In genomic region chr4:48212165-48212564, GRCh38 we compare ENCODE assay signal across 1 cellular context.
TF ChIP-seq lines count a peak whose summit lies in the region.

No MANE protein-coding gene starts in this region.

TF ChIP-seq in K562, 482 proteins besides CTCF, POLR2A, EP300 and RAD21 (continued from another document and continues in another):
- TF ChIP-seq TFE3 (CRISPR knock-in tag; IDR thresholded peaks at IDR 0.05) (no peak), ZC3H11A (IDR thresholded peaks at IDR 0.05; ENCODE audit: low read depth, low read length) (no peak), ZNF280A (IDR thresholded peaks at IDR 0.05; ENCODE audit: low read depth, partially characterized antibody) (no peak), NELFE (IDR thresholded peaks at IDR 0.05; ENCODE audit: insufficient read depth, insufficient read length) (no peak), ATF2 (CRISPR knock-in tag; IDR thresholded peaks at IDR 0.05) (no peak), ZNF655 (CRISPR knock-in tag; IDR thresholded peaks at IDR 0.05) (no peak), HSF4 (CRISPR knock-in tag; IDR thresholded peaks at IDR 0.05; ENCODE audit: borderline replicate concordance) (no peak), ZSCAN29 (IDR thresholded peaks at IDR 0.05) (no peak), ZNF398 (CRISPR knock-in tag; IDR thresholded peaks at IDR 0.05) (no peak), NBN (IDR thresholded peaks at IDR 0.05; ENCODE audit: low read depth) (peak; percentile 69; the same call in 1 of the 2 replicates), WHSC1 (IDR thresholded peaks at IDR 0.05; ENCODE audit: low read length) (no peak), JUN (IDR thresholded peaks at IDR 0.05; ENCODE audit: borderline replicate concordance, low read depth, low read length) (no peak), JUN (CRISPR knock-in tag; IDR thresholded peaks at IDR 0.05; ENCODE audit: borderline replicate concordance) (no peak), ZNF764 (CRISPR knock-in tag; IDR thresholded peaks at IDR 0.05; ENCODE audit: low read depth) (no peak), FOXO4 (CRISPR knock-in tag; IDR thresholded peaks at IDR 0.05) (no peak), ZNF23 (CRISPR knock-in tag; IDR thresholded peaks at IDR 0.05) (no peak), SLC30A9 (CRISPR knock-in tag; IDR thresholded peaks at IDR 0.05) (no peak), RBM34 (IDR thresholded peaks at IDR 0.05; ENCODE audit: borderline replicate concordance, insufficient read depth, low read length) (no peak), POLR2AphosphoS2 (IDR thresholded peaks at IDR 0.05; ENCODE audit: low read length) (no peak), ZNF707 (CRISPR knock-in tag; conservative IDR thresholded peaks at IDR 0.05) (no peak), ZFP1 (CRISPR knock-in tag; IDR thresholded peaks at IDR 0.05) (no peak), RFX7 (CRISPR knock-in tag; IDR thresholded peaks at IDR 0.05) (no peak), ID3 (CRISPR knock-in tag; IDR thresholded peaks at IDR 0.05) (no peak), ID3 (tag; IDR thresholded peaks at IDR 0.05) (no peak), YY1 (IDR thresholded peaks at IDR 0.05; ENCODE audit: borderline replicate concordance in 1 of 3, control insufficient read depth in 1 of 3, extremely low read depth in 1 of 3, insufficient read depth in 3 of 3, insufficient read length in 1 of 3, insufficient replicate concordance in 2 of 3, low read depth in 1 of 3, low read length in 2 of 3) (no peak), NRF1 (conservative IDR thresholded peaks at IDR 0.05 in 1 of 2, IDR thresholded peaks at IDR 0.05 in 1 of 2) (no peak), ZBTB11 (CRISPR knock-in tag; IDR thresholded peaks at IDR 0.05) (peak in 1 of 3 experiments; percentile 42; a peak in 1 of 6 replicates), HLTF (IDR thresholded peaks at IDR 0.05) (no peak), MEF2A (IDR thresholded peaks at IDR 0.05; ENCODE audit: control insufficient read depth, low read depth, low read length) (no peak), NFIC (IDR thresholded peaks at IDR 0.05) (no peak), ZNF282 (CRISPR knock-in tag; IDR thresholded peaks at IDR 0.05) (no peak), MYBL2 (IDR thresholded peaks at IDR 0.05; ENCODE audit: low read depth) (no peak), MYBL2 (CRISPR knock-in tag; IDR thresholded peaks at IDR 0.05; ENCODE audit: borderline replicate concordance) (no peak), PCBP2 (IDR thresholded peaks at IDR 0.05; ENCODE audit: low read depth, low read length, poor library complexity, severe bottlenecking) (no peak), MYNN (IDR thresholded peaks at IDR 0.05) (0 out of 2 replicates have a peak, but pooled peaks have one; percentile 27), MYNN (CRISPR knock-in tag; IDR thresholded peaks at IDR 0.05) (no peak), CEBPG (CRISPR knock-in tag; IDR thresholded peaks at IDR 0.05) (no peak), CEBPG (tag; conservative IDR thresholded peaks at IDR 0.05 in 1 of 2, IDR thresholded peaks at IDR 0.05 in 1 of 2) (no peak), ZNF644 (tag; IDR thresholded peaks at IDR 0.05; ENCODE audit: low read depth) (0 out of 2 replicates have a peak, but pooled peaks have one; percentile 42), CHAMP1 (IDR thresholded peaks at IDR 0.05) (peak; percentile 68), KLF10 (CRISPR knock-in tag; IDR thresholded peaks at IDR 0.05) (no peak), ZNF263 (CRISPR knock-in tag; IDR thresholded peaks at IDR 0.05; ENCODE audit: borderline replicate concordance) (no peak), RBBP5 (IDR thresholded peaks at IDR 0.05; ENCODE audit: borderline replicate concordance, insufficient read depth, low read length, poor library complexity, severe bottlenecking) (no peak), RHOXF2B (CRISPR knock-in tag; conservative IDR thresholded peaks at IDR 0.05) (no peak), SPI1 (IDR thresholded peaks at IDR 0.05; ENCODE audit: borderline replicate concordance, low read depth, low read length) (peak; percentile 91), RBM39 (optimal IDR thresholded peaks at IDR 0.05; ENCODE audit: low read depth, low read length) (no peak), THRB (CRISPR knock-in tag; conservative IDR thresholded peaks at IDR 0.05) (no peak)
